13 cellular contexts compared by ENCODE assay signal in the genomic region with DNA sequence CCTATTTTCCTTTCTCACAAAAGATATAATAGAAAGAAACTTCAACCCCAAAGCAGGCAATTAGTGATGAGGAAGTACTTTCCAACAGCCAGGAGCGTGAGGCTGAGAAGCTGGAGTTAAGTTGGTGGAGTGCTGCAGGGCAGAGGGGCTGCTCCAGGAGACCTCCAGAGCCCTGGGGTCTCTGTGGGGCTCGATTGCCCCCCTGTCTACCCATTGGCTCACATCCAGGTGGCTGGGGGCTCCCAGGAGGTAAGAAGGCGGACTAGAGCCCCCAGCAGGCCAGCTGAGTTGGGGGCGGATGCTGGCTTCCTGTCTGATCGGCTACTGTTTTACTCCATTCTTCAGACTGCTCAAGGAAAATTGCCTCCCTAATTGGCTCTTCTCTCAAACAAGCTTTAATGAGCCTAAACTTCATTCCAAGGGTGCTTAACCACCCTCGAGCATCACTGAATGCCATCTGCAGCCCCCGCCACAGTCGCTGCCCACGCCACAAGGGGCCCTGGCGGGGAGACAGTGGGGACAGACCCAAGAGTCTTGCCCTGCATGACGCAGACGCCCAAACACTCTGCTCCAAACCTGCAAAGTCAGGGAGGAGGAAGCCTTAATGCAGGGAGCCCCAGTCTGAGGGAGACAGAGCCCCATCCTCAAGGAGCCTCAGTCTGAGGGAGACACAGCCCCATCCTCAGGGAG.
A peak's percentile ranks its signal among the peaks of the same experiment; 100 is the strongest.
DNase-seq lines count a peak whose midpoint lies in the region; ATAC-seq, FAIRE-seq and TF ChIP-seq lines count a peak whose summit lies in the region.
"Had no signal": no experiment of that assay in that cellular context is flagged by ENCODE, and none has a peak within 500 bp of the region (broad histone marks: within the 10 kb centered on the region; RNA-seq: fewer than 3 reads in every experiment).

No MANE protein-coding gene starts in this region.

- H3K9me3 ChIP-seq in adipocyte (ENCODE audit: control insufficient read depth, low read length) (no peaks in the 10 kb centered on the region), kidney (ENCODE audit: control insufficient read depth in 1 of 2, low read length in 2 of 2) (no peaks in the 10 kb centered on the region)
- no peaks in the 10 kb centered on the region for H3K9me3 ChIP-seq in CD8-positive, alpha-beta T cell (ENCODE audit: low read length)

- CTCF ChIA-PET in CD8-positive, alpha-beta T cell (lab: Charles Lee), result no interaction called here

- H3K27me3 ChIP-seq in adipocyte (replicated peaks; ENCODE audit: control insufficient read depth, insufficient read depth, low read length), result no peaks in the 10 kb centered on the region
- no peaks in the 10 kb centered on the region for H3K27me3 ChIP-seq in CD8-positive, alpha-beta T cell (ENCODE audit: insufficient read depth, low read length)

- H3K4me3 Mint-ChIP-seq in activated T-cell treated with anti-CD3 and anti-CD28 coated beads, Interleukin-2, amount 50 U/mL, for 4 hours, result no peak overlapping the region
- H3K4me3 Mint-ChIP-seq in stimulated activated naive B cell treated with anti-CD40 and anti-IgM and Interleukin-4, amounts not matched to agents 10 μg/mL and 1 μg/mL and 100 μg/mL, for 72 hours, result peak overlapping the region; percentile 27 to 68
- H3K4me3 Mint-ChIP-seq in CD8-positive, alpha-beta T cell, result no peak overlapping the region

- H3K36me3 ChIP-seq in adipocyte (ENCODE audit: control insufficient read depth, insufficient read depth, low read length, severe bottlenecking), result no peaks in the 10 kb centered on the region
- no peaks in the 10 kb centered on the region for H3K36me3 ChIP-seq in kidney (ENCODE audit: control insufficient read depth in 1 of 2, insufficient read depth in 2 of 2, low read length in 2 of 2)
- H3K36me3 ChIP-seq in CD8-positive, alpha-beta T cell (ENCODE audit: insufficient read depth, low read length), result no peaks in the 10 kb centered on the region

- no peak for FAIRE-seq in kidney (lab: Jason Lieb, UNC)

- H3K4me3 ChIP-seq in adipocyte (ENCODE audit: low read length) (no peak overlapping the region), kidney (ENCODE audit: low read length in 2 of 2) (no peak overlapping the region)
- H3K4me3 ChIP-seq in CD8-positive, alpha-beta T cell (ENCODE audit: low read depth, low read length), result no peak overlapping the region

- no peak for DNase-seq in activated T-cell treated with anti-CD3 and anti-CD28 coated beads, Interleukin-2, amount 50 U/mL, for 4 hours
- no peak for DNase-seq in activated T-cell treated with anti-CD3 and anti-CD28 coated beads for 4 hours
- peak; percentile 49 for DNase-seq in NCI-H69 (lab: John Stamatoyannopoulos, UW)
- DNase-seq in adipocyte (ENCODE audit: low read depth), result peak; percentile 32
- no peak for DNase-seq in stimulated activated naive B cell treated with anti-CD40 and anti-IgM and Interleukin-4, amounts not matched to agents 10 μg/mL and 1 μg/mL and 100 μg/mL, for 72 hours
- DNase-seq in kidney, result no peak
- DNase-seq in CD8-positive, alpha-beta T cell, result no peak
- DNase-seq: DMS 273 treated with DMSO at 0.1 percent for 48 hours; foreskin fibroblast; NCI-H446; stimulated activated CD4-positive, alpha-beta T cell treated with anti-CD3 and anti-CD28 coated beads, Interleukin-2, amount 100 ng/mL, for 24 hours had no signal

- ATAC-seq in activated T-cell treated with anti-CD3 and anti-CD28 coated beads, Interleukin-2, amount 50 U/mL, for 4 hours, result peak; percentile 27 to 47
- ATAC-seq in stimulated activated naive B cell treated with anti-CD40 and anti-IgM and Interleukin-4, amounts not matched to agents 10 μg/mL and 1 μg/mL and 100 μg/mL, for 72 hours (replicated peaks), result peak; percentile 40 to 60
- no peak for ATAC-seq in HG03378 (IDR thresholded peaks at IDR 0.05; ENCODE audit: unreplicated experiment)
- ATAC-seq in CD8-positive, alpha-beta T cell, result no peak
- ATAC-seq: Panc1 had no signal

- TF ChIP-seq CTCF in kidney (IDR thresholded peaks at IDR 0.05; ENCODE audit: borderline replicate concordance, extremely low read depth, insufficient read depth), result no peak
- no peak for TF ChIP-seq CTCF in CD8-positive, alpha-beta T cell (IDR thresholded peaks at IDR 0.05)

- H3K27ac ChIP-seq in kidney (ENCODE audit: low read depth in 2 of 2, low read length in 2 of 2), result no peak overlapping the region
- no peak overlapping the region for H3K27ac ChIP-seq in CD8-positive, alpha-beta T cell (ENCODE audit: low read depth, low read length)

- H3K36me3 Mint-ChIP-seq in activated T-cell treated with anti-CD3 and anti-CD28 coated beads, Interleukin-2, amount 50 U/mL, for 4 hours (ENCODE audit: insufficient read depth), result no peaks in the 10 kb centered on the region
- no peaks in the 10 kb centered on the region for H3K36me3 Mint-ChIP-seq in stimulated activated naive B cell treated with anti-CD40 and anti-IgM and Interleukin-4, amounts not matched to agents 10 μg/mL and 1 μg/mL and 100 μg/mL, for 72 hours
- H3K36me3 Mint-ChIP-seq in CD8-positive, alpha-beta T cell, result no peaks in the 10 kb centered on the region

- H3K9me3 Mint-ChIP-seq in activated T-cell treated with anti-CD3 and anti-CD28 coated beads, Interleukin-2, amount 50 U/mL, for 4 hours, result no peaks in the 10 kb centered on the region
- H3K9me3 Mint-ChIP-seq in stimulated activated naive B cell treated with anti-CD40 and anti-IgM and Interleukin-4, amounts not matched to agents 10 μg/mL and 1 μg/mL and 100 μg/mL, for 72 hours, result no peaks in the 10 kb centered on the region
- H3K9me3 Mint-ChIP-seq in CD8-positive, alpha-beta T cell, result no peaks in the 10 kb centered on the region

- H3K27ac Mint-ChIP-seq in stimulated activated naive B cell treated with anti-CD40 and anti-IgM and Interleukin-4, amounts not matched to agents 10 μg/mL and 1 μg/mL and 100 μg/mL, for 72 hours, result peak overlapping the region; percentile 25
- H3K27ac Mint-ChIP-seq in CD8-positive, alpha-beta T cell, result no peak overlapping the region

- intact Hi-C loops in kidney (cut with DNase I), result no loop called here
- intact Hi-C loops in CD8-positive, alpha-beta T cell (cut with DNase I, micrococcal nuclease), result no loop called here

- H3K4me1 Mint-ChIP-seq in activated T-cell treated with anti-CD3 and anti-CD28 coated beads, Interleukin-2, amount 50 U/mL, for 4 hours (ENCODE audit: low read depth), result peaks cover 21% of the 10 kb centered on the region
- H3K4me1 Mint-ChIP-seq in stimulated activated naive B cell treated with anti-CD40 and anti-IgM and Interleukin-4, amounts not matched to agents 10 μg/mL and 1 μg/mL and 100 μg/mL, for 72 hours, result peaks cover 41 to 57% of the 10 kb centered on the region in 2 donors
- peaks cover 27% of the 10 kb centered on the region for H3K4me1 Mint-ChIP-seq in CD8-positive, alpha-beta T cell (ENCODE audit: low read depth)

- POLR2A ChIA-PET in CD8-positive, alpha-beta T cell (lab: Charles Lee), result no interaction called here

- H3K4me1 ChIP-seq in adipocyte (ENCODE audit: control insufficient read depth, insufficient read depth, low read length), result peaks cover 4% of the 10 kb centered on the region
- H3K4me1 ChIP-seq in kidney (ENCODE audit: control insufficient read depth in 1 of 2, insufficient read depth in 1 of 2, low read depth in 1 of 2, low read length in 2 of 2), result no peaks in the 10 kb centered on the region
- H3K4me1 ChIP-seq in CD8-positive, alpha-beta T cell (ENCODE audit: insufficient read depth, low read length), result peaks cover 27% of the 10 kb centered on the region

- peaks cover 15% of the 10 kb centered on the region for H3K27me3 Mint-ChIP-seq in activated T-cell treated with anti-CD3 and anti-CD28 coated beads, Interleukin-2, amount 50 U/mL, for 4 hours (ENCODE audit: low read depth)
- peaks cover 3 to 19% of the 10 kb centered on the region in 2 donors for H3K27me3 Mint-ChIP-seq in stimulated activated naive B cell treated with anti-CD40 and anti-IgM and Interleukin-4, amounts not matched to agents 10 μg/mL and 1 μg/mL and 100 μg/mL, for 72 hours
- H3K27me3 Mint-ChIP-seq in CD8-positive, alpha-beta T cell (ENCODE audit: low read depth), result peaks cover 12% of the 10 kb centered on the region

- H3K9ac ChIP-seq in adipocyte (ENCODE audit: low read length) (no peak overlapping the region), kidney (ENCODE audit: low read length in 2 of 2) (no peak overlapping the region)

Comparison
In these comparisons a context has a peak if more than half of its experiments do, and no peak if none do; other contexts are left out.
1. ATAC-seq: peak in activated T-cell treated with anti-CD3 and anti-CD28 coated beads, Interleukin-2, amount 50 U/mL, for 4 hours (2 of 2) and stimulated activated naive B cell treated with anti-CD40 and anti-IgM and Interleukin-4, amounts not matched to agents 10 μg/mL and 1 μg/mL and 100 μg/mL, for 72 hours (2 of 2); none in HG03378 (single experiment) and CD8-positive, alpha-beta T cell (single experiment).
2. DNase-seq: peak in NCI-H69 (single experiment) and adipocyte (single experiment); none in activated T-cell treated with anti-CD3 and anti-CD28 coated beads, Interleukin-2, amount 50 U/mL, for 4 hours (single experiment), activated T-cell treated with anti-CD3 and anti-CD28 coated beads for 4 hours (single experiment), stimulated activated naive B cell treated with anti-CD40 and anti-IgM and Interleukin-4, amounts not matched to agents 10 μg/mL and 1 μg/mL and 100 μg/mL, for 72 hours (single experiment), kidney (single experiment) and CD8-positive, alpha-beta T cell (0 of 7).
3. H3K4me3 Mint-ChIP-seq: peak in stimulated activated naive B cell treated with anti-CD40 and anti-IgM and Interleukin-4, amounts not matched to agents 10 μg/mL and 1 μg/mL and 100 μg/mL, for 72 hours (2 of 2); none in activated T-cell treated with anti-CD3 and anti-CD28 coated beads, Interleukin-2, amount 50 U/mL, for 4 hours (single experiment) and CD8-positive, alpha-beta T cell (single experiment).